In genomic region chr3:150599611-150600297, GRCh38 we compare ENCODE assay signal across 9 cellular contexts. TPM values are rescaled to one million over a fixed set of nuclear protein-coding genes. Genes with fewer than 3 reads are reported as not detected.
DNase-seq lines count a peak whose midpoint lies in the region; ATAC-seq and TF ChIP-seq lines count a peak whose summit lies in the region.
"Had no signal": no experiment of that assay in that cellular context is flagged by ENCODE, and none has a peak within 500 bp of the region (broad histone marks: within the 10 kb centered on the region; RNA-seq: fewer than 3 reads in every experiment).

No MANE protein-coding gene starts in this region.

- H3F3A ChIP-seq in PC-3 (ENCODE audit: low read length, unreplicated experiment), result peaks cover 15% of the 10 kb centered on the region

- peaks cover 28 to 34% of the 10 kb centered on the region in 2 donors for H3K4me1 Mint-ChIP-seq in natural killer cell

- H3K27me3 ChIP-seq in PC-3 (ENCODE audit: low read length) (no peaks in the 10 kb centered on the region), H7 (ENCODE audit: control insufficient read depth, insufficient read depth, low read length) (no peaks in the 10 kb centered on the region)

- no peaks in the 10 kb centered on the region for H3K9me3 ChIP-seq in PC-3 (ENCODE audit: low read length)

- no TSS peak for BruUV-seq in PC-3 (replicated peaks; lab: Mats Ljungman, UMichigan)

- H3K27ac ChIP-seq in PC-3 (ENCODE audit: low read length), result peak overlapping the region; percentile 94

- H3K27me3 Mint-ChIP-seq in natural killer cell (ENCODE audit: low read depth in 2 of 2), result no peaks in the 10 kb centered on the region

- H3K4me2 ChIP-seq in PC-3 (ENCODE audit: low read length), result peak overlapping the region; percentile 94

- H3K4me3 ChIP-seq in AG10803 (ENCODE audit: low read length) (no peak overlapping the region), PC-3 (ENCODE audit: low read length) (peak overlapping the region; percentile 94), foreskin fibroblast (ENCODE audit: low read depth in 1 of 2, low read length in 2 of 2) (no peak overlapping the region), H7 (ENCODE audit: insufficient read depth, low read depth, low read length) (no peak overlapping the region)
- H3K4me3 ChIP-seq: lung had no signal

- peak; percentile 35 for ATAC-seq in GM21786 (IDR thresholded peaks at IDR 0.05; ENCODE audit: unreplicated experiment)
- peak; percentile 52 for ATAC-seq in PC-3
- ATAC-seq in natural killer cell, result no peak
- ATAC-seq in GM19452 (IDR thresholded peaks at IDR 0.05; ENCODE audit: unreplicated experiment), result no peak

- H3K36me3 ChIP-seq in PC-3 (ENCODE audit: low read depth, low read length) (no peaks in the 10 kb centered on the region), H7 (replicated peaks; ENCODE audit: control insufficient read depth, insufficient read depth, low read length) (no peaks in the 10 kb centered on the region)

- H3K9me2 ChIP-seq in PC-3 (replicated peaks; ENCODE audit: low read length), result no peaks in the 10 kb centered on the region

- intact Hi-C loops in PC-3 (cut with micrococcal nuclease) (loop anchor here (5.0 kb wide), 1 partner anchor 103 kb away; the partner anchor contains the start of gene ERICH6), natural killer cell (cut with micrococcal nuclease) (no loop called here)

- no peak overlapping the region for H2AFZ ChIP-seq in PC-3 (ENCODE audit: low read length)

- peaks cover 43% of the 10 kb centered on the region for H3K4me1 ChIP-seq in PC-3 (ENCODE audit: insufficient read depth, low read length)

- no peaks in the 10 kb centered on the region for H3K36me3 Mint-ChIP-seq in natural killer cell

- no peaks in the 10 kb centered on the region for H3K9me3 Mint-ChIP-seq in natural killer cell

- H3K9ac ChIP-seq in PC-3 (ENCODE audit: low read length), result peak overlapping the region; percentile 73

- DNase-seq in AG10803 (ENCODE audit: low read depth) (peak; percentile 18), PC-3 (peak; percentile 96), foreskin fibroblast (peak; percentile 76 to 81), natural killer cell (no peak), H7 (no peak), NCI-H146 treated with DMSO at 0.1 percent for 48 hours (lab: John Stamatoyannopoulos, UW; ENCODE audit: unreplicated experiment) (no peak)

- H3K79me2 ChIP-seq in PC-3 (ENCODE audit: low read length), result peaks cover 92% of the 10 kb centered on the region

- CTCF ChIA-PET in PC-3 (lab: Charles Lee), result no interaction called here

- peaks cover 12% of the 10 kb centered on the region for H4K20me1 ChIP-seq in PC-3 (ENCODE audit: low read length)

- H3K4me3 Mint-ChIP-seq in natural killer cell, result no peak overlapping the region

- TF ChIP-seq CTCF in AG10803 (conservative IDR thresholded peaks at IDR 0.05; ENCODE audit: low read length), result no peak
- no peak for TF ChIP-seq CTCF in PC-3 (conservative IDR thresholded peaks at IDR 0.05; ENCODE audit: low read depth, low read length)
- TF ChIP-seq CTCF in foreskin fibroblast (IDR thresholded peaks at IDR 0.05; ENCODE audit: low read depth, low read length), result no peak
- TF ChIP-seq CTCF in natural killer cell (IDR thresholded peaks at IDR 0.05), result no peak

- H3K27ac Mint-ChIP-seq in natural killer cell, result no peak overlapping the region

- POLR2A ChIA-PET in PC-3 (lab: Charles Lee; ENCODE audit: unreplicated experiment), result interaction anchor here (0.6 kb wide), 1 partner anchor 1045 kb away, joined by 4 read pairs; no protein-coding TSS in a partner anchor

RNA-seq across cellular contexts. Expression of gene SELENOT, which starts 3.4 kb away (rescaled TPM):
- total RNA-seq in PC-3 (2014; rRNA removed), result 109 and 119 TPM in 2 replicates
- 100 to 1,000 TPM; 121 to 142 (median 133) TPM for total RNA-seq in natural killer cell
- total RNA-seq in H7 (2014; rRNA removed; shearing (Covaris generic)), result 106 and 140 TPM in 2 replicates

RNA-seq across cellular contexts. Expression of gene EIF2A, which starts 53.2 kb away (rescaled TPM):
- 67.9 and 92.4 TPM in 2 replicates for total RNA-seq in PC-3 (2014; rRNA removed)
- total RNA-seq in natural killer cell, result 100 to 1,000 TPM; 102 to 124 (median 108) TPM
- total RNA-seq in H7 (2014; rRNA removed; shearing (Covaris generic)), result 81.3 and 141 TPM in 2 replicates

RNA-seq across cellular contexts. Expression of gene SERP1, which starts 53.5 kb away (rescaled TPM):
- total RNA-seq in PC-3 (2014; rRNA removed) (439 and 552 TPM in 2 replicates), natural killer cell (100 to 1,000 TPM in 1 of 3 donors, 10 to 100 TPM in 2; 91.1 to 106 (median 94.9) TPM)
- 133 and 143 TPM in 2 replicates for total RNA-seq in H7 (2014; rRNA removed; shearing (Covaris generic))

Comparison
In these comparisons a context has a peak if more than half of its experiments do, and no peak if none do; other contexts are left out.
1. DNase-seq: peak in AG10803 (single experiment), PC-3 (single experiment) and foreskin fibroblast (2 of 2); none in natural killer cell (single experiment), H7 (single experiment) and NCI-H146 treated with DMSO at 0.1 percent for 48 hours (single experiment).
2. ATAC-seq: peak in GM21786 (single experiment) and PC-3 (single experiment); none in natural killer cell (0 of 3) and GM19452 (single experiment).